1 cellular context compared by ENCODE assay signal in genomic region chr5:1481266-1481998, GRCh38.
A peak's percentile ranks its signal among the peaks of the same experiment; 100 is the strongest.
TF ChIP-seq lines count a peak whose summit lies in the region.

No MANE protein-coding gene starts in this region.

TF ChIP-seq in HepG2, 621 proteins besides CTCF, POLR2A, EP300 and RAD21:
- TF ChIP-seq ZNF276 (CRISPR knock-in tag; IDR thresholded peaks at IDR 0.05; ENCODE audit: low read depth) (no peak), ZNF503 (CRISPR knock-in tag; IDR thresholded peaks at IDR 0.05) (no peak), AGO2 (optimal IDR thresholded peaks at IDR 0.05; ENCODE audit: low read depth, low read length) (peak; percentile 22)
